9 cellular contexts compared by ENCODE assay signal in genomic region chr22:24434472-24435322, GRCh38. TPM values are rescaled to one million over a fixed set of nuclear protein-coding genes. Genes with fewer than 3 reads are reported as not detected.
DNase-seq lines count a peak whose midpoint lies in the region; ATAC-seq and TF ChIP-seq lines count a peak whose summit lies in the region.
"Had no signal": no experiment of that assay in that cellular context is flagged by ENCODE, and none has a peak within 500 bp of the region (broad histone marks: within the 10 kb centered on the region; RNA-seq: fewer than 3 reads in every experiment).

No MANE protein-coding gene starts in this region.

- H2AFZ ChIP-seq in MM.1S (ENCODE audit: low read length) = no peak overlapping the region

- H3K9me2 ChIP-seq in MM.1S (replicated peaks; ENCODE audit: insufficient read depth, low read length) = no peaks in the 10 kb centered on the region

- TF ChIP-seq CTCF in MM.1S (IDR thresholded peaks at IDR 0.05; ENCODE audit: low read length) = no peak

- peak overlapping the region; percentile 61 for H3K4me3 ChIP-seq in CD4-positive, CD25-positive, alpha-beta regulatory T cell (ENCODE audit: low read depth, low read length)
- H3K4me3 ChIP-seq in MM.1S (ENCODE audit: low read length) = peak overlapping the region; percentile 15; the same call in 1 of the 2 replicates

- in situ Hi-C loops in G401 (cut with HindIII; ENCODE audit: low sequenced_read_pairs) = no loop called here

- H3K79me2 ChIP-seq in MM.1S (ENCODE audit: low read length) = peaks cover 90% of the 10 kb centered on the region

- H3K4me3 Mint-ChIP-seq in CD4-positive, CD25-positive, alpha-beta regulatory T cell = peak overlapping the region; percentile 49 to 85 (median 78)

- peak; percentile 86 to 88 for ATAC-seq in CD4-positive, CD25-positive, alpha-beta regulatory T cell (ENCODE audit: low read depth in 2 of 2)
- peak; percentile 41 for ATAC-seq in GM21526 (IDR thresholded peaks at IDR 0.05; ENCODE audit: low FRiP score, unreplicated experiment)
- ATAC-seq in Right ventricle myocardium inferior = peak; percentile 11
- ATAC-seq in HG03025 (IDR thresholded peaks at IDR 0.05; ENCODE audit: low FRiP score, unreplicated experiment) = no peak

- peak; percentile 63 to 90 (median 85) for DNase-seq in CD4-positive, CD25-positive, alpha-beta regulatory T cell
- DNase-seq in MM.1S (peak; percentile 90), Right ventricle myocardium inferior (ENCODE audit: missing footprints) (no peak), G401 (ENCODE audit: low spot score) (no peak)
- peak; percentile 86 for DNase-seq in activated CD8-positive, alpha-beta memory T cell treated with anti-CD3 and anti-CD28 coated beads, Interleukin-2, amount 50 U/mL, for 48 hours
- peak; percentile 78 for DNase-seq in stimulated activated CD4-positive, alpha-beta T cell treated with anti-CD3 and anti-CD28 coated beads, Interleukin-4, amount 100 ng/mL, for 24 hours

- no peaks in the 10 kb centered on the region for H4K20me1 ChIP-seq in MM.1S (ENCODE audit: insufficient read depth, low read length)

- no peaks in the 10 kb centered on the region for H3K9me3 Mint-ChIP-seq in CD4-positive, CD25-positive, alpha-beta regulatory T cell

- H3K27me3 Mint-ChIP-seq in CD4-positive, CD25-positive, alpha-beta regulatory T cell = no peaks in the 10 kb centered on the region

- peak overlapping the region; percentile 80 for H3K9ac ChIP-seq in MM.1S (ENCODE audit: low read length)

- intact Hi-C loops in Right ventricle myocardium inferior (cut with DNase I) = loop anchor here (5.0 kb wide), 1 partner anchor 33 kb away; no protein-coding TSS in a partner anchor

- peaks cover 12 to 93% (median 46%) of the 10 kb centered on the region in 4 donors for H3K4me1 Mint-ChIP-seq in CD4-positive, CD25-positive, alpha-beta regulatory T cell

- peak overlapping the region; percentile 94 for H3K4me2 ChIP-seq in MM.1S (ENCODE audit: low read depth, low read length)

- peak overlapping the region; percentile 89 to 95 (median 92) for H3K27ac Mint-ChIP-seq in CD4-positive, CD25-positive, alpha-beta regulatory T cell

- H3K27ac ChIP-seq in CD4-positive, CD25-positive, alpha-beta regulatory T cell (ENCODE audit: insufficient read depth, low read length, poor library complexity, severe bottlenecking) = peak overlapping the region; percentile 97
- H3K27ac ChIP-seq in MM.1S (ENCODE audit: low read length) = peak overlapping the region; percentile 98

- peaks cover 32% of the 10 kb centered on the region for H3F3A ChIP-seq in MM.1S (ENCODE audit: insufficient read depth, low read length)

- H3K36me3 Mint-ChIP-seq in CD4-positive, CD25-positive, alpha-beta regulatory T cell = peaks cover 23% of the 10 kb centered on the region

- no peaks in the 10 kb centered on the region for H3K27me3 ChIP-seq in CD4-positive, CD25-positive, alpha-beta regulatory T cell (ENCODE audit: control insufficient read depth, insufficient read depth, low read length)
- H3K27me3 ChIP-seq in MM.1S (replicated peaks; ENCODE audit: insufficient read depth, low read length) = no peaks in the 10 kb centered on the region

- peaks cover 88% of the 10 kb centered on the region for H3K4me1 ChIP-seq in CD4-positive, CD25-positive, alpha-beta regulatory T cell (ENCODE audit: control insufficient read depth, insufficient read depth, low read length, poor library complexity, severe bottlenecking)
- peaks cover 79% of the 10 kb centered on the region for H3K4me1 ChIP-seq in MM.1S (ENCODE audit: low read length)

- no peaks in the 10 kb centered on the region for H3K9me3 ChIP-seq in CD4-positive, CD25-positive, alpha-beta regulatory T cell (ENCODE audit: control insufficient read depth in 2 of 2, low read length in 2 of 2)
- no peaks in the 10 kb centered on the region for H3K9me3 ChIP-seq in MM.1S (replicated peaks; ENCODE audit: insufficient read depth, low read length)

- H3K36me3 ChIP-seq in CD4-positive, CD25-positive, alpha-beta regulatory T cell (ENCODE audit: control insufficient read depth, insufficient read depth, low read length) = peaks cover 40% of the 10 kb centered on the region
- peaks cover 4% of the 10 kb centered on the region; the same call in 1 of the 2 replicates for H3K36me3 ChIP-seq in MM.1S (replicated peaks; ENCODE audit: insufficient read depth, low read length)

RNA-seq across cellular contexts. Expression of gene ADORA2A, which starts 7.3 kb away (rescaled TPM):
- 31.2 TPM for total RNA-seq in CD4-positive, CD25-positive, alpha-beta regulatory T cell
- 100 to 1,000 TPM in 1 of 4 donors, 10 to 100 TPM in 3; 88.4 to 101 (median 94.5) TPM for polyA plus RNA-seq in CD4-positive, CD25-positive, alpha-beta regulatory T cell
- 4.3 TPM for total RNA-seq in Right ventricle myocardium inferior
- 1.1 and 1.2 TPM in 2 replicates for total RNA-seq in G401 (2014; rRNA removed; shearing (Covaris generic))
- total RNA-seq: epithelial cell of proximal tubule had no signal

Comparison
In these comparisons a context has a peak if more than half of its experiments do, and no peak if none do; other contexts are left out.
1. DNase-seq: peak in CD4-positive, CD25-positive, alpha-beta regulatory T cell (3 of 3), MM.1S (single experiment), activated CD8-positive, alpha-beta memory T cell treated with anti-CD3 and anti-CD28 coated beads, Interleukin-2, amount 50 U/mL, for 48 hours (single experiment) and stimulated activated CD4-positive, alpha-beta T cell treated with anti-CD3 and anti-CD28 coated beads, Interleukin-4, amount 100 ng/mL, for 24 hours (single experiment); none in Right ventricle myocardium inferior (single experiment) and G401 (single experiment).